ENCODE assay signal across 8 cellular contexts in genomic region chr9:77457916-77458592, GRCh38.
DNase-seq lines count a peak whose midpoint lies in the region; ATAC-seq and TF ChIP-seq lines count a peak whose summit lies in the region.

No MANE protein-coding gene starts in this region.

- H2AFZ ChIP-seq in hepatocyte = no peak overlapping the region

- H3K4me2 ChIP-seq in hepatocyte = no peak overlapping the region

- DNase-seq in NCI-H2196 (lab: John Stamatoyannopoulos, UW; ENCODE audit: unreplicated experiment) = peak; percentile 35
- DNase-seq in NCI-H2196 treated with DMSO at 0.1 percent for 48 hours (lab: John Stamatoyannopoulos, UW; ENCODE audit: unreplicated experiment) = no peak
- peak; percentile 48 for DNase-seq in MV-4-11 (lab: John Stamatoyannopoulos, UW)
- peak; percentile 35 for DNase-seq in T follicular helper cell (ENCODE audit: low read depth)
- peak; percentile 32 for DNase-seq in amniotic stem cell (lab: John Stamatoyannopoulos, UW)
- peak; percentile 87 for DNase-seq in hepatocyte (ENCODE audit: low spot score)
- peak; percentile 17 to 60 for DNase-seq in stimulated activated CD4-positive, alpha-beta T cell treated with anti-CD3 and anti-CD28 coated beads, Interleukin-12 subunit alpha, Interleukin-12 subunit beta, amount 100 ng/mL, for 24 hours (ENCODE audit: low read depth in 2 of 2)

- H3K36me3 ChIP-seq in hepatocyte (replicated peaks; ENCODE audit: insufficient read depth, low read depth) = no peaks in the 10 kb centered on the region

- H3K27me3 ChIP-seq in hepatocyte = no peaks in the 10 kb centered on the region

- WGBS in hepatocyte (ENCODE audit: low lambda C conversion rate, missing lambda C conversion rate) = 55% methylated on average over 15 of the region's 15 CpGs

- no peaks in the 10 kb centered on the region for H3K79me2 ChIP-seq in hepatocyte

- no peaks in the 10 kb centered on the region for H3K9me3 ChIP-seq in hepatocyte (ENCODE audit: low read depth)

- H4K20me1 ChIP-seq in hepatocyte (ENCODE audit: insufficient read depth, poor library complexity, severe bottlenecking) = no peaks in the 10 kb centered on the region

- no peaks in the 10 kb centered on the region for H3K4me1 ChIP-seq in hepatocyte (ENCODE audit: insufficient read depth)

- TF ChIP-seq CTCF in hepatocyte (IDR thresholded peaks at IDR 0.05; ENCODE audit: poor library complexity) = peak; percentile 84

- H3K4me3 ChIP-seq in hepatocyte = no peak overlapping the region

- peak; percentile 79 for ATAC-seq in HG02571 (IDR thresholded peaks at IDR 0.05; ENCODE audit: unreplicated experiment)

- no peaks in the 10 kb centered on the region for H3K9me2 ChIP-seq in hepatocyte (replicated peaks; ENCODE audit: insufficient read depth)

- no peak overlapping the region for H3K27ac ChIP-seq in hepatocyte
